ENCODE assay signal across 18 cellular contexts in genomic region chr4:138728566-138728965, GRCh38.
DNase-seq lines count a peak whose midpoint lies in the region; TF ChIP-seq lines count a peak whose summit lies in the region.
"Had no signal": no experiment of that assay in that cellular context is flagged by ENCODE, and none has a peak within 500 bp of the region (broad histone marks: within the 10 kb centered on the region; RNA-seq: fewer than 3 reads in every experiment).

No MANE protein-coding gene starts in this region.

- H3K4ac ChIP-seq in trophoblast cell (ENCODE audit: low read depth, low read length): no peak overlapping the region

- no peak overlapping the region for H3K4me2 ChIP-seq in trophoblast cell (ENCODE audit: low read length)
- H3K4me2 ChIP-seq: SK-N-SH had no signal

- H3K18ac ChIP-seq in trophoblast cell (ENCODE audit: low read length): no peak overlapping the region

- H3K36me3 ChIP-seq in trophoblast cell (ENCODE audit: control insufficient read depth in 1 of 2, insufficient read depth in 2 of 2, low read length in 2 of 2) (no peaks in the 10 kb centered on the region), transverse colon (no peaks in the 10 kb centered on the region)

- H2AK5ac ChIP-seq in trophoblast cell (ENCODE audit: low read length): no peak overlapping the region

- no peak overlapping the region for H2BK12ac ChIP-seq in trophoblast cell (ENCODE audit: low read length)

- TF ChIP-seq CTCF in transverse colon (IDR thresholded peaks at IDR 0.05): no peak

- no peak overlapping the region for H4K91ac ChIP-seq in trophoblast cell (ENCODE audit: low read depth, low read length)

- H3K27me3 ChIP-seq in trophoblast cell (ENCODE audit: insufficient read depth, low read length) (no peaks in the 10 kb centered on the region), transverse colon (no peaks in the 10 kb centered on the region)

- H4K8ac ChIP-seq in trophoblast cell (ENCODE audit: low read depth, low read length): no peak overlapping the region

- no peaks in the 10 kb centered on the region for H3K79me1 ChIP-seq in trophoblast cell (ENCODE audit: low read length)

- H3K79me2 ChIP-seq in trophoblast cell (ENCODE audit: control insufficient read depth, insufficient read depth, low read length, poor library complexity): no peaks in the 10 kb centered on the region

- TF ChIP-seq EP300 in transverse colon (IDR thresholded peaks at IDR 0.05; ENCODE audit: low read depth): no peak

- no peak overlapping the region for H3K4me3 ChIP-seq in trophoblast cell (ENCODE audit: low read depth, low read length)
- H3K4me3 ChIP-seq in transverse colon: no peak overlapping the region
- H3K4me3 ChIP-seq: GM12878 had no signal

- DNase-seq in NCI-H1417 (lab: John Stamatoyannopoulos, UW) (peak in 2 of 3 experiments; percentile 65 to 88), NCI-H1417 treated with DMSO at 0.1 percent for 48 hours (lab: John Stamatoyannopoulos, UW) (no peak), NCI-H1105 (lab: John Stamatoyannopoulos, UW) (peak; percentile 51), NCI-H748 (lab: John Stamatoyannopoulos, UW; ENCODE audit: unreplicated experiment) (peak; percentile 51), trophoblast cell (peak; percentile 86 to 95), NCI-H1694 (lab: John Stamatoyannopoulos, UW) (no peak), transverse colon (no peak)
- DNase-seq: AML-193; CD8-positive, alpha-beta memory T cell; DND-41; Karpas-422; NCI-H2081 treated with DMSO at 0.1 percent for 48 hours; NCI-H2227 treated with DMSO at 0.1 percent for 48 hours; NCI-H510A; SIG-M5; SK-N-SH had no signal

- TF ChIP-seq POLR2A in transverse colon (IDR thresholded peaks at IDR 0.05): no peak

- intact Hi-C loops in transverse colon (cut with DNase I; ENCODE audit: low total_unique reads): no loop called here

- H3K14ac ChIP-seq in trophoblast cell (ENCODE audit: low read length): no peak overlapping the region

- no peak overlapping the region for H3K9ac ChIP-seq in trophoblast cell (ENCODE audit: low read length)
- H3K9ac ChIP-seq: SK-N-SH had no signal

- no peak overlapping the region for H2AFZ ChIP-seq in trophoblast cell (ENCODE audit: insufficient read depth, low read length, poor library complexity)

- in situ Hi-C loops in transverse colon (cut with MboI; ENCODE audit: low pct_ligation_motif_present in 1 of 4, low pct_unique_long_range_greater_than_20kb in 1 of 4, low sequenced_read_pairs in 3 of 4): no loop called here

- no peak overlapping the region for H2BK5ac ChIP-seq in trophoblast cell (ENCODE audit: low read depth, low read length, poor library complexity)

- peaks cover 0 to 3% of the 10 kb centered on the region in 2 experiments for H3K4me1 ChIP-seq in trophoblast cell (ENCODE audit: control insufficient read depth in 1 of 2, insufficient read depth in 2 of 2, low read length in 2 of 2)
- no peaks in the 10 kb centered on the region for H3K4me1 ChIP-seq in transverse colon

- H3K9me3 ChIP-seq in trophoblast cell (ENCODE audit: insufficient read depth, low read depth, low read length): no peaks in the 10 kb centered on the region
- H3K9me3 ChIP-seq in transverse colon: no peaks in the 10 kb centered on the region
- H3K9me3 ChIP-seq: SK-N-SH had no signal

- no peak overlapping the region for H2BK120ac ChIP-seq in trophoblast cell (ENCODE audit: insufficient read depth, low read length, poor library complexity)

- no peak overlapping the region for H4K12ac ChIP-seq in trophoblast cell (ENCODE audit: low read depth, low read length)

- no peak overlapping the region for H3K27ac ChIP-seq in trophoblast cell (ENCODE audit: low read depth, low read length)
- no peak overlapping the region for H3K27ac ChIP-seq in transverse colon
- H3K27ac ChIP-seq: C4-2B had no signal

- H3K23ac ChIP-seq in trophoblast cell (ENCODE audit: low read length): no peak overlapping the region

- WGBS in trophoblast cell (ENCODE audit: extremely low coverage, insufficient coverage, insufficient read length): no CpG with 5 or more reads among the region's 3 CpGs
- WGBS in transverse colon (ENCODE audit: low coverage in 1 of 2), 2 donors: 62 to 73% methylated on average over 2 to 3 of the region's 3 CpGs

Comparison
In these comparisons a context has a peak if more than half of its experiments do, and no peak if none do; other contexts are left out.
1. DNase-seq: peak in NCI-H1417 (2 of 3), NCI-H1105 (single experiment), NCI-H748 (single experiment) and trophoblast cell (2 of 2); none in NCI-H1417 treated with DMSO at 0.1 percent for 48 hours (single experiment), NCI-H1694 (single experiment) and transverse colon (single experiment).